Comparison of ENCODE assay signal across 13 cellular contexts in genomic region chr5:53984987-53985386, GRCh38.
A peak's percentile ranks its signal among the peaks of the same experiment; 100 is the strongest.
DNase-seq lines count a peak whose midpoint lies in the region; ATAC-seq and TF ChIP-seq lines count a peak whose summit lies in the region.
"Had no signal": no experiment of that assay in that cellular context is flagged by ENCODE, and none has a peak within 500 bp of the region (broad histone marks: within the 10 kb centered on the region; RNA-seq: fewer than 3 reads in every experiment).

No MANE protein-coding gene starts in this region.

- H3K36me3 Mint-ChIP-seq in activated T-cell treated with anti-CD3 and anti-CD28 coated beads, Interleukin-2, amount 50 U/mL, for 72 hours (ENCODE audit: insufficient read depth in 2 of 2) = peaks cover 0 to 5% of the 10 kb centered on the region in 2 donors
- H3K36me3 Mint-ChIP-seq in neural crest cell (ENCODE audit: low read depth) = peaks cover 2% of the 10 kb centered on the region
- peaks cover 52% of the 10 kb centered on the region for H3K36me3 Mint-ChIP-seq in stimulated activated memory B cell treated with anti-CD40 and anti-IgM and Interleukin-4, amounts not matched to agents 10 μg/mL and 1 μg/mL and 100 μg/mL, for 72 hours

- H3K4me1 Mint-ChIP-seq in activated T-cell treated with anti-CD3 and anti-CD28 coated beads, Interleukin-2, amount 50 U/mL, for 72 hours (ENCODE audit: low read depth) = no peaks in the 10 kb centered on the region
- H3K4me1 Mint-ChIP-seq in neural crest cell = no peaks in the 10 kb centered on the region
- no peaks in the 10 kb centered on the region for H3K4me1 Mint-ChIP-seq in stimulated activated memory B cell treated with anti-CD40 and anti-IgM and Interleukin-4, amounts not matched to agents 10 μg/mL and 1 μg/mL and 100 μg/mL, for 72 hours
- H3K4me1 Mint-ChIP-seq: CD14-positive monocyte had no signal

- no peak for TF ChIP-seq CTCF in neural crest cell (conservative IDR thresholded peaks at IDR 0.05)

- DNase-seq in activated T-cell treated with anti-CD3 and anti-CD28 coated beads, Interleukin-2, amount 50 U/mL, for 72 hours = no peak
- DNase-seq in activated T-cell treated with anti-CD3 and anti-CD28 coated beads, Interleukin-2, amount 50 U/mL, for 48 hours = no peak
- DNase-seq in NCI-H69 (lab: John Stamatoyannopoulos, UW) (peak; percentile 54), neural crest cell (ENCODE audit: low read depth, low spot score) (no peak), NCI-H748 (lab: John Stamatoyannopoulos, UW; ENCODE audit: unreplicated experiment) (no peak), DMS53 treated with DMSO at 0.1 percent for 48 hours (lab: John Stamatoyannopoulos, UW; ENCODE audit: unreplicated experiment) (no peak)
- DNase-seq: CD4-positive, alpha-beta memory T cell; DMS153; DMS79 treated with DMSO at 0.1 percent for 48 hours; GF-D8; GOT3 had no signal

- H3K27me3 Mint-ChIP-seq in activated T-cell treated with anti-CD3 and anti-CD28 coated beads, Interleukin-2, amount 50 U/mL, for 72 hours (ENCODE audit: low read depth) = no peaks in the 10 kb centered on the region
- no peaks in the 10 kb centered on the region for H3K27me3 Mint-ChIP-seq in neural crest cell (ENCODE audit: low read depth)
- no peaks in the 10 kb centered on the region for H3K27me3 Mint-ChIP-seq in stimulated activated memory B cell treated with anti-CD40 and anti-IgM and Interleukin-4, amounts not matched to agents 10 μg/mL and 1 μg/mL and 100 μg/mL, for 72 hours
- H3K27me3 Mint-ChIP-seq: CD4-positive, alpha-beta memory T cell had no signal

- H3K9me3 Mint-ChIP-seq in activated T-cell treated with anti-CD3 and anti-CD28 coated beads, Interleukin-2, amount 50 U/mL, for 72 hours = peaks cover 9% of the 10 kb centered on the region in 2 donors
- no peaks in the 10 kb centered on the region for H3K9me3 Mint-ChIP-seq in neural crest cell
- peaks cover 2% of the 10 kb centered on the region for H3K9me3 Mint-ChIP-seq in stimulated activated memory B cell treated with anti-CD40 and anti-IgM and Interleukin-4, amounts not matched to agents 10 μg/mL and 1 μg/mL and 100 μg/mL, for 72 hours

- peak overlapping the region; percentile 6 for H3K27ac Mint-ChIP-seq in activated T-cell treated with anti-CD3 and anti-CD28 coated beads, Interleukin-2, amount 50 U/mL, for 72 hours
- H3K27ac Mint-ChIP-seq in neural crest cell (ENCODE audit: unreplicated experiment) = peak overlapping the region; percentile 6
- H3K27ac Mint-ChIP-seq in stimulated activated memory B cell treated with anti-CD40 and anti-IgM and Interleukin-4, amounts not matched to agents 10 μg/mL and 1 μg/mL and 100 μg/mL, for 72 hours = no peak overlapping the region
- H3K27ac Mint-ChIP-seq: CD14-positive monocyte had no signal

- no peak for ATAC-seq in activated T-cell treated with anti-CD3 and anti-CD28 coated beads, Interleukin-2, amount 50 U/mL, for 72 hours (replicated peaks in 1 of 2)
- no peak for ATAC-seq in stimulated activated memory B cell treated with anti-CD40 and anti-IgM and Interleukin-4, amounts not matched to agents 10 μg/mL and 1 μg/mL and 100 μg/mL, for 72 hours

- H3K4me3 Mint-ChIP-seq in activated T-cell treated with anti-CD3 and anti-CD28 coated beads, Interleukin-2, amount 50 U/mL, for 72 hours = no peak overlapping the region
- H3K4me3 Mint-ChIP-seq in neural crest cell = no peak overlapping the region
- H3K4me3 Mint-ChIP-seq in stimulated activated memory B cell treated with anti-CD40 and anti-IgM and Interleukin-4, amounts not matched to agents 10 μg/mL and 1 μg/mL and 100 μg/mL, for 72 hours = no peak overlapping the region
- H3K4me3 Mint-ChIP-seq: CD14-positive monocyte; CD4-positive, alpha-beta memory T cell had no signal
